ENCODE assay signal across 13 cellular contexts in genomic region chr17:19327039-19327776, GRCh38. TPM values are rescaled to one million over a fixed set of nuclear protein-coding genes. Genes with fewer than 3 reads are reported as not detected.
DNase-seq lines count a peak whose midpoint lies in the region; ATAC-seq and TF ChIP-seq lines count a peak whose summit lies in the region.
"Had no signal": no experiment of that assay in that cellular context is flagged by ENCODE, and none has a peak within 500 bp of the region (broad histone marks: within the 10 kb centered on the region; RNA-seq: fewer than 3 reads in every experiment).

No MANE protein-coding gene starts in this region.

- 93 to 96% (median 94%) methylated on average over 14 of the region's 14 CpGs for WGBS in adrenal gland, 4 donors

- TF ChIP-seq CTCF in astrocyte of the cerebellum (IDR thresholded peaks at IDR 0.05; ENCODE audit: low read depth, low read length, missing control alignments), result no peak
- no peak for TF ChIP-seq CTCF in kidney epithelial cell (IDR thresholded peaks at IDR 0.05; ENCODE audit: insufficient read depth, low read length, poor library complexity, severe bottlenecking)
- TF ChIP-seq CTCF in adrenal gland (IDR thresholded peaks at IDR 0.05), result no peak

- no peak for TF ChIP-seq POLR2A in adrenal gland (IDR thresholded peaks at IDR 0.05)

- in situ Hi-C loops in astrocyte of the cerebellum (cut with HindIII; ENCODE audit: low sequenced_read_pairs), result no loop called here

- no peaks in the 10 kb centered on the region for H3K4me1 ChIP-seq in adrenal gland (replicated peaks in 1 of 2)

- H3K4me3 ChIP-seq in astrocyte of the cerebellum (ENCODE audit: low read depth, low read length) (no peak overlapping the region), kidney epithelial cell (ENCODE audit: low read depth, low read length) (no peak overlapping the region), adrenal gland (no peak overlapping the region)
- H3K4me3 ChIP-seq: MG63, ovary, thoracic aorta had no signal

- H3K36me3 ChIP-seq in kidney epithelial cell (ENCODE audit: control insufficient read depth, insufficient read depth, low read length) (no peaks in the 10 kb centered on the region), adrenal gland (replicated peaks in 1 of 2) (peaks cover 0 to 4% of the 10 kb centered on the region in 2 donors)
- H3K36me3 ChIP-seq: ovary had no signal

- DNase-seq in HS-27A (ENCODE audit: low read depth) (peak; percentile 100), astrocyte of the cerebellum (ENCODE audit: low read depth) (peak; percentile 88), kidney epithelial cell (ENCODE audit: low read depth) (peak; percentile 93), GM19238 (ENCODE audit: insufficient read length, low spot score) (no peak), adrenal gland (no peak)
- DNase-seq: activated CD4-positive, alpha-beta T cell treated with anti-CD3 and anti-CD28 coated beads, Interleukin-2, amount 50 U/mL, for 48 hours; activated naive CD8-positive, alpha-beta T cell treated with anti-CD3 and anti-CD28 coated beads for 36 hours; MG63; NCI-H69 had no signal

- H3K27ac ChIP-seq in adrenal gland, result no peak overlapping the region
- H3K27ac ChIP-seq: ovary, thoracic aorta had no signal

- H3K9me3 ChIP-seq in adrenal gland (replicated peaks in 1 of 3), result no peaks in the 10 kb centered on the region
- H3K9me3 ChIP-seq: MG63, ovary had no signal

- intact Hi-C loops in adrenal gland (cut with DNase I), result no loop called here

- no peak for ATAC-seq in HG03135 (IDR thresholded peaks at IDR 0.05; ENCODE audit: unreplicated experiment)
- ATAC-seq in GM21526 (IDR thresholded peaks at IDR 0.05; ENCODE audit: low FRiP score, unreplicated experiment), result no peak

- H3K27me3 ChIP-seq in kidney epithelial cell (ENCODE audit: control insufficient read depth, insufficient read depth, low read length) (no peaks in the 10 kb centered on the region), adrenal gland (no peaks in the 10 kb centered on the region)
- H3K27me3 ChIP-seq: MG63, ovary had no signal

RNA-seq across cellular contexts. Expression of gene B9D1, which starts 35.3 kb away (rescaled TPM):
- total RNA-seq in kidney epithelial cell (16.8 and 19.0 TPM in 2 replicates), adrenal gland (10 to 100 TPM; 19.3 to 67.7 (median 30.1) TPM)
- 10 to 100 TPM; 24.7 to 56.4 (median 37.2) TPM for polyA plus RNA-seq in adrenal gland

RNA-seq across cellular contexts. Expression of gene MAPK7, which starts 51.1 kb away (rescaled TPM):
- total RNA-seq in kidney epithelial cell (23.6 and 30.8 TPM in 2 replicates), adrenal gland (100 to 1,000 TPM in 1 of 8 donors, 10 to 100 TPM in 7; 37.4 to 223 (median 48.3) TPM)
- polyA plus RNA-seq in adrenal gland, result 10 to 100 TPM; 22.6 to 41.3 (median 26.8) TPM

RNA-seq across cellular contexts. Expression of gene MFAP4, which starts 59.8 kb away (rescaled TPM):
- total RNA-seq in kidney epithelial cell (0.68 and 1.3 TPM in 2 replicates), adrenal gland (10 to 100 TPM; 24.1 to 84.5 (median 29.9) TPM)
- 10 to 100 TPM; 36.8 to 53.6 (median 40.1) TPM for polyA plus RNA-seq in adrenal gland

Comparison
In these comparisons a context has a peak if more than half of its experiments do, and no peak if none do; other contexts are left out.
1. DNase-seq: peak in HS-27A (single experiment), astrocyte of the cerebellum (single experiment) and kidney epithelial cell (single experiment); none in GM19238 (single experiment) and adrenal gland (0 of 7).
2. RNA of gene MFAP4, which starts 59.8 kb away (total RNA-seq): 24.1 to 84.5 TPM in adrenal gland; 0.68 to 1.3 TPM in kidney epithelial cell; every median in the first group is over 10 times any median in the second.